In genomic region chr12:92991134-92991533, GRCh38 we compare ENCODE assay signal across 31 cellular contexts.
"Had no signal": no experiment of that assay in that cellular context is flagged by ENCODE, and none has a peak within 500 bp of the region (broad histone marks: within the 10 kb centered on the region; RNA-seq: fewer than 3 reads in every experiment).

No MANE protein-coding gene starts in this region.

- H3K36me3 ChIP-seq: brain microvascular endothelial cell, gastrocnemius medialis, pancreas, sigmoid colon, transverse colon had no signal

- H3K9me3 ChIP-seq: gastrocnemius medialis, pancreas, sigmoid colon, testis, transverse colon had no signal

- H3K27ac ChIP-seq: brain microvascular endothelial cell, coronary artery, gastrocnemius medialis, pancreas, psoas muscle, sigmoid colon, testis, transverse colon had no signal

- H3K36me3 Mint-ChIP-seq: activated naive CD8-positive, alpha-beta T cell treated with anti-CD3 and anti-CD28 coated beads, Interleukin-2, amount 10 ng/mL, durations not matched to agents 7 days and 5 days; naive thymus-derived CD4-positive, alpha-beta T cell had no signal

- FAIRE-seq: astrocyte, keratinocyte, pancreas, small intestine had no signal

- H3K4me3 Mint-ChIP-seq: activated B cell treated with CpG ODN at 0.5 μM for 24 hours; activated CD8-positive, alpha-beta T cell treated with anti-CD3 and anti-CD28 coated beads for 36 hours; activated naive CD4-positive, alpha-beta T cell treated with anti-CD3 and anti-CD28 coated beads for 36 hours; activated naive CD8-positive, alpha-beta T cell treated with anti-CD3 and anti-CD28 coated beads, Interleukin-2, amount 10 ng/mL, durations not matched to agents 7 days and 5 days; effector memory CD8-positive, alpha-beta T cell; naive thymus-derived CD4-positive, alpha-beta T cell; T-helper 2 cell treated with Interferon-gamma antibody and Interleukin-4, amounts not matched to agents 5 μg/mL and 100 μg/mL, for 36 hours had no signal

- H3K4me3 ChIP-seq: coronary artery, gastrocnemius medialis, pancreas, psoas muscle, sigmoid colon, testis, transverse colon had no signal

- DNase-seq: activated B cell treated with CpG ODN at 0.5 μM for 24 hours; activated CD4-positive, alpha-beta T cell treated with anti-CD3 and anti-CD28 coated beads for 4 hours; activated CD8-positive, alpha-beta T cell treated with anti-CD3 and anti-CD28 coated beads for 36 hours; activated effector memory CD4-positive, alpha-beta T cell treated with anti-CD3 and anti-CD28 coated beads, Interleukin-2, amount 50 U/mL, for 16 hours; activated naive CD4-positive, alpha-beta T cell treated with anti-CD3 and anti-CD28 coated beads for 36 hours; activated naive CD8-positive, alpha-beta T cell treated with anti-CD3 and anti-CD28 coated beads, Interleukin-2, amount 10 ng/mL, durations not matched to agents 7 days and 5 days; amniotic stem cell; brain microvascular endothelial cell; effector memory CD8-positive, alpha-beta T cell; erythroblast; gastrocnemius medialis; glutamatergic neuron; left cardiac atrium; left ventricle myocardium superior; midbrain; naive thymus-derived CD4-positive, alpha-beta T cell; nucleus accumbens; pancreas; psoas muscle; sigmoid colon; small intestine; stimulated activated CD4-positive, alpha-beta T cell treated with anti-CD3 and anti-CD28 coated beads, Interleukin-4, amount 100 ng/mL, for 4 hours; stimulated activated CD8-positive, alpha-beta memory T cell treated with anti-CD3 and anti-CD28 coated beads, Interleukin-4, amount 100 ng/mL, for 48 hours; stimulated activated naive CD4-positive, alpha-beta T cell; T-helper 1 cell; testis; transverse colon had no signal

- H3K27me3 ChIP-seq: brain microvascular endothelial cell, gastrocnemius medialis, pancreas, sigmoid colon, testis, transverse colon had no signal

- ATAC-seq: activated CD8-positive, alpha-beta T cell treated with anti-CD3 and anti-CD28 coated beads for 36 hours; effector memory CD8-positive, alpha-beta T cell; gastrocnemius medialis; left cardiac atrium; left ventricle myocardium superior; naive thymus-derived CD4-positive, alpha-beta T cell; pancreas; psoas muscle had no signal

- H3K27ac Mint-ChIP-seq: activated B cell treated with CpG ODN at 0.5 μM for 24 hours; activated CD8-positive, alpha-beta T cell treated with anti-CD3 and anti-CD28 coated beads for 36 hours; activated naive CD4-positive, alpha-beta T cell treated with anti-CD3 and anti-CD28 coated beads for 36 hours; activated naive CD8-positive, alpha-beta T cell treated with anti-CD3 and anti-CD28 coated beads, Interleukin-2, amount 10 ng/mL, durations not matched to agents 7 days and 5 days; effector memory CD8-positive, alpha-beta T cell; T-helper 2 cell treated with Interferon-gamma antibody and Interleukin-4, amounts not matched to agents 5 μg/mL and 100 μg/mL, for 36 hours had no signal

- H3K9me3 Mint-ChIP-seq: activated CD8-positive, alpha-beta T cell treated with anti-CD3 and anti-CD28 coated beads for 36 hours; activated naive CD4-positive, alpha-beta T cell treated with anti-CD3 and anti-CD28 coated beads for 36 hours; effector memory CD8-positive, alpha-beta T cell had no signal

- H3K27me3 Mint-ChIP-seq: activated B cell treated with CpG ODN at 0.5 μM for 24 hours; naive thymus-derived CD4-positive, alpha-beta T cell had no signal
